2 cellular contexts compared by ENCODE assay signal in genomic region chr17:43536236-43537088, GRCh38.
TF ChIP-seq lines count a peak whose summit lies in the region.

No MANE protein-coding gene starts in this region.

TF ChIP-seq in IMR-90, 13 proteins besides CTCF, POLR2A, EP300 and RAD21:
- TF ChIP-seq FOS (IDR thresholded peaks at IDR 0.05; ENCODE audit: low read depth, low read length), result peak; percentile 15; the same call in 1 of the 2 replicates
- no peak for TF ChIP-seq MAZ (IDR thresholded peaks at IDR 0.05; ENCODE audit: borderline replicate concordance, low read depth, low read length)
- no peak for TF ChIP-seq USF2 (IDR thresholded peaks at IDR 0.05; ENCODE audit: low read depth, low read length)
- no peak for TF ChIP-seq CEBPB (IDR thresholded peaks at IDR 0.05; ENCODE audit: low read depth, low read length)
- TF ChIP-seq SMC3 (IDR thresholded peaks at IDR 0.05; ENCODE audit: low read depth, low read length), result no peak

TF ChIP-seq in GM12878, 131 proteins besides CTCF, POLR2A, EP300 and RAD21:
- TF ChIP-seq, protein P1, sequence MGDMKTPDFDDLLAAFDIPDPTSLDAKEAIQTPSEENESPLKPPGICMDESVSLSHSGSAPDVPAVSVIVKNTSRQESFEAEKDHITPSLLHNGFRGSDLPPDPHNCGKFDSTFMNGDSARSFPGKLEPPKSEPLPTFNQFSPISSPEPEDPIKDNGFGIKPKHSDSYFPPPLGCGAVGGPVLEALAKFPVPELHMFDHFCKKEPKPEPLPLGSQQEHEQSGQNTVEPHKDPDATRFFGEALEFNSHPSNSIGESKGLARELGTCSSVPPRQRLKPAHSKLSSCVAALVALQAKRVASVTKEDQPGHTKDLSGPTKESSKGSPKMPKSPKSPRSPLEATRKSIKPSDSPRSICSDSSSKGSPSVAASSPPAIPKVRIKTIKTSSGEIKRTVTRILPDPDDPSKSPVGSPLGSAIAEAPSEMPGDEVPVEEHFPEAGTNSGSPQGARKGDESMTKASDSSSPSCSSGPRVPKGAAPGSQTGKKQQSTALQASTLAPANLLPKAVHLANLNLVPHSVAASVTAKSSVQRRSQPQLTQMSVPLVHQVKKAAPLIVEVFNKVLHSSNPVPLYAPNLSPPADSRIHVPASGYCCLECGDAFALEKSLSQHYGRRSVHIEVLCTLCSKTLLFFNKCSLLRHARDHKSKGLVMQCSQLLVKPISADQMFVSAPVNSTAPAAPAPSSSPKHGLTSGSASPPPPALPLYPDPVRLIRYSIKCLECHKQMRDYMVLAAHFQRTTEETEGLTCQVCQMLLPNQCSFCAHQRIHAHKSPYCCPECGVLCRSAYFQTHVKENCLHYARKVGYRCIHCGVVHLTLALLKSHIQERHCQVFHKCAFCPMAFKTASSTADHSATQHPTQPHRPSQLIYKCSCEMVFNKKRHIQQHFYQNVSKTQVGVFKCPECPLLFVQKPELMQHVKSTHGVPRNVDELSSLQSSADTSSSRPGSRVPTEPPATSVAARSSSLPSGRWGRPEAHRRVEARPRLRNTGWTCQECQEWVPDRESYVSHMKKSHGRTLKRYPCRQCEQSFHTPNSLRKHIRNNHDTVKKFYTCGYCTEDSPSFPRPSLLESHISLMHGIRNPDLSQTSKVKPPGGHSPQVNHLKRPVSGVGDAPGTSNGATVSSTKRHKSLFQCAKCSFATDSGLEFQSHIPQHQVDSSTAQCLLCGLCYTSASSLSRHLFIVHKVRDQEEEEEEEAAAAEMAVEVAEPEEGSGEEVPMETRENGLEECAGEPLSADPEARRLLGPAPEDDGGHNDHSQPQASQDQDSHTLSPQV (IDR thresholded peaks at IDR 0.05), result no peak
- TF ChIP-seq ZBTB33 (IDR thresholded peaks at IDR 0.05), result no peak
- TF ChIP-seq REST (IDR thresholded peaks at IDR 0.05; ENCODE audit: low read depth, low read length), result no peak
- TF ChIP-seq MEF2B (IDR thresholded peaks at IDR 0.05; ENCODE audit: partially characterized antibody, poor library complexity, severe bottlenecking), result peak; percentile 75
- no peak for TF ChIP-seq RCOR1 (conservative IDR thresholded peaks at IDR 0.05; ENCODE audit: low read depth, low read length)
- no peak for TF ChIP-seq MTA3 (IDR thresholded peaks at IDR 0.05; ENCODE audit: borderline replicate concordance, low read length)
